15 cellular contexts compared by ENCODE assay signal in the genomic region with DNA sequence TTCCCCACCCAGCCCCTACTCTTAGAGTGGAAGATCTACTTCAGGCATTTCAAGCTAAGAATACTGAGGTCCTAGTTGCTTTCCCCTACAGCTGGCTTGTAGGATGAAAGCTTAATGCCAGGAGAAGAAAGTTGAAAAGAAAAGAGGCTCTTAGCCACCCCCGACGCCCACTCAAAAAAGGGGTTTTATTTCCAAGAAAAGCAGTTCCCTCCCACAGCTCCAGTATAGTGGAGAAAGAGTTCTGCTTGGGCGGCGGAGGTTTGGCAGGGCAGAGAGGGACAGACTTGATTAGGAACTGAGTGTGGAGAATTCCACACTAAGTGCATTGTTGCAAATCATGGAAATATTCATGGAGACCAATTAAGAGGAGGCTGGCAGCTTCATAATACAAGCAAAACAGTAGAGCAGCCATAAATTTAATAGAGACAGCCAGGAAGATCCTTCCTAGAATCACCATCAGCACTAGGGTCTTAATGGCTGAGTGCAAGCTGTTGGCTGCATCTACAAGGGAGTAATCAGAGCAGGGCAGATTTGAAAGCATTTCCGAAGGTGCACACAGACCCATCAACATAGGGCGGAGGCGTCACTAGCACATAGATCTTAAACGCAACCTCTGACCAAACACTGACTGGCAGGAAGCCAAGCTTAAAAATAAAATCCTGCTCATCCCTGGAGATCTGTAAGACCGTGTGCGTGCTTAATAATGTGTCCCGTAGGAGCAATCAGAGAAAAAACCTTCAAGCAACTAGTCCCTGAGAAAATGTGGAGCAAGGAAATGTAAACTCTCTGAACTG.
DNase-seq lines count a peak whose midpoint lies in the region; ATAC-seq lines count a peak whose summit lies in the region.
"Had no signal": no experiment of that assay in that cellular context is flagged by ENCODE, and none has a peak within 500 bp of the region (broad histone marks: within the 10 kb centered on the region; RNA-seq: fewer than 3 reads in every experiment).

No MANE protein-coding gene starts in this region.

- DNase-seq in NCI-H524 (lab: John Stamatoyannopoulos, UW) (peak; percentile 17 to 53), NCI-H524 treated with DMSO at 0.1 percent for 48 hours (lab: John Stamatoyannopoulos, UW) (no peak), NCI-H82 treated with DMSO at 0.1 percent for 48 hours (lab: John Stamatoyannopoulos, UW; ENCODE audit: unreplicated experiment) (peak; percentile 73), foreskin melanocyte (peak; percentile 3), NK-92 (lab: John Stamatoyannopoulos, UW; ENCODE audit: unreplicated experiment) (no peak), HPDE6-E6E7 (ENCODE audit: extremely low spot score) (no peak)
- DNase-seq: activated CD4-positive, alpha-beta T cell treated with anti-CD3 and anti-CD28 coated beads for 48 hours; activated naive CD4-positive, alpha-beta T cell treated with anti-CD3 and anti-CD28 coated beads, Interleukin-2, amount 50 U/mL, for 16 hours; NCI-H446 treated with DMSO at 0.1 percent for 48 hours; right lobe of liver; stimulated activated CD4-positive, alpha-beta T cell treated with anti-CD3 and anti-CD28 coated beads, Interleukin-4, amount 100 ng/mL, for 1 hour had no signal

- H3K4me1 ChIP-seq in subcutaneous abdominal adipose tissue (ENCODE audit: control insufficient read depth in 5 of 5, insufficient read depth in 5 of 5, low read length in 5 of 5): peaks cover 0 to 14% (median 7%) of the 10 kb centered on the region in 5 donors
- H3K4me1 ChIP-seq: right lobe of liver had no signal

- no peaks in the 10 kb centered on the region for H3K27me3 ChIP-seq in subcutaneous abdominal adipose tissue (ENCODE audit: control insufficient read depth in 5 of 5, insufficient read depth in 4 of 5, low read length in 5 of 5)
- H3K27me3 ChIP-seq: right lobe of liver had no signal

- no peaks in the 10 kb centered on the region for H3K36me3 ChIP-seq in subcutaneous abdominal adipose tissue (ENCODE audit: control insufficient read depth in 5 of 5, insufficient read depth in 5 of 5, low read length in 5 of 5)
- H3K36me3 ChIP-seq: right lobe of liver had no signal

- H3K27ac ChIP-seq in subcutaneous abdominal adipose tissue (ENCODE audit: low read depth, low read length): no peak overlapping the region
- H3K27ac ChIP-seq: right lobe of liver, RWPE1 had no signal

- H3K9me3 ChIP-seq in subcutaneous abdominal adipose tissue (ENCODE audit: control insufficient read depth in 5 of 5, low read length in 5 of 5): no peaks in the 10 kb centered on the region
- H3K9me3 ChIP-seq: right lobe of liver had no signal

- H3K4me3 ChIP-seq in subcutaneous abdominal adipose tissue (ENCODE audit: low read depth in 1 of 5, low read length in 5 of 5): peak overlapping the region in 3 of 5 donors; percentile 1 to 36 (median 17)
- H3K4me3 ChIP-seq: right lobe of liver had no signal

- ATAC-seq in HG02588 (IDR thresholded peaks at IDR 0.05; ENCODE audit: unreplicated experiment): no peak
- ATAC-seq: natural killer cell treated with Interleukin-12 subunit alpha and Interleukin-12 subunit beta and Interleukin-15 and Interleukin-18, amount 100 ng/mL, for 72 hours; right lobe of liver had no signal

- no peak overlapping the region for H3K9ac ChIP-seq in subcutaneous abdominal adipose tissue (ENCODE audit: low read length in 5 of 5)

Comparison
In these comparisons a context has a peak if more than half of its experiments do, and no peak if none do; other contexts are left out.
1. DNase-seq: peak in NCI-H524 (2 of 2), NCI-H82 treated with DMSO at 0.1 percent for 48 hours (single experiment) and foreskin melanocyte (single experiment); none in NCI-H524 treated with DMSO at 0.1 percent for 48 hours (single experiment), NK-92 (single experiment) and HPDE6-E6E7 (single experiment).